In the genomic region with DNA sequence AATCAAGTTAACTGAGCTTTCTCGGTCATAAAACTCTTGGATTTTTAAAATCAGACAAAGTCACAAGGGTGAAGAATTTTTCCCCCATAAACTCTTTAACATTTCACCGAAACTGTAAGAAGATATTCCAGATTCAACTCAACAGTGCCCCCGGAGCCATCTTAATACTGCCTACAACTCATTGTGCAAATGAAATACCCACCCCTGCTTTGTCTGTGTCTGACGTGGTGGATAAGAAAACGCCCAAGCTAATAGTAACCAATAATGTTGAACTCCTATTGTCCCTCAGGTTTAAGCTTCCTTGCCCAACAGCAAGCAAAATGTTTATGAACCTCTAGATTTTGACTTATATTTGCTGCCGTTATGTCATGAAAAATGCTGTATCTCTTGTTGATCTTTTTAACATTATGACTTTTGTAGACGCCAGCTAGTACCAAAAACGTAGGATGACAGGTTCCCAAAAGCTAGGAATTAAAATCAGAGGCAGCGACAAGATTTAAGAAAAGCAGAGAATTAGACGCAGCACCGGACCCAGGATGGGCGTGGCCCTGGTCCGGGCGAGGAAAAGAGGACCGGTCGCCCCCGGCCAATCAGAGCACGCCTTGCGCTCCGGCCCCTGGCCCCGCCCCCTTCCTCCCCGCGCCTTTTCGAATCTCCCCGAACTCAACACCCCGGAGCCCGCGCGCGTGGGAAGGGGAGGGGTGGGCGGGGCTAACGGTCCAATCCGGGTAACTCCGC, we compare ENCODE assay signal across 8 cellular contexts. TPM values are rescaled to one million over a fixed set of nuclear protein-coding genes. Genes with fewer than 3 reads are reported as not detected.
DNase-seq lines count a peak whose midpoint lies in the region; ATAC-seq lines count a peak whose summit lies in the region.

No MANE protein-coding gene starts in this region.

- ATAC-seq in GM19043 (IDR thresholded peaks at IDR 0.05; ENCODE audit: low read depth, unreplicated experiment) (peak; percentile 58), HG03432 (IDR thresholded peaks at IDR 0.05; ENCODE audit: unreplicated experiment) (peak; percentile 79)

- DNase-seq in AG08396 (ENCODE audit: low spot score) (peak; percentile 97), NCI-H510A (lab: John Stamatoyannopoulos, UW) (peak; percentile 90), cerebellum (ENCODE audit: low spot score) (peak; percentile 98), kidney glomerular epithelial cell (lab: John Stamatoyannopoulos, UW) (peak; percentile 89)
- peak; percentile 90 to 99 for DNase-seq in activated CD4-positive, alpha-beta T cell treated with anti-CD3 and anti-CD28 coated beads for 24 hours (ENCODE audit: low read depth in 2 of 2)
- peak; percentile 93 to 97 for DNase-seq in stimulated activated CD4-positive, alpha-beta T cell treated with anti-CD3 and anti-CD28 coated beads, Interleukin-15, amount 100 ng/mL, for 48 hours (ENCODE audit: low read depth in 2 of 2)

RNA-seq across cellular contexts. Expression of a gene that starts 1.1 kb away (rescaled TPM):
- 281 TPM for total RNA-seq in cerebellum

RNA-seq across cellular contexts. Expression of a gene that starts 29.6 kb away (rescaled TPM):
- 6.4 TPM for total RNA-seq in cerebellum

RNA-seq across cellular contexts. Expression of a gene that starts 45.9 kb away (rescaled TPM):
- total RNA-seq in cerebellum, result 1.9 TPM

Comparison
In these comparisons a context has a peak if more than half of its experiments do, and no peak if none do; other contexts are left out.
1. Peak in every context shown above with its lines: DNase-seq and ATAC-seq.